ENCODE assay signal across 12 cellular contexts in genomic region chr16:17346441-17346773, GRCh38.
DNase-seq lines count a peak whose midpoint lies in the region; ATAC-seq and TF ChIP-seq lines count a peak whose summit lies in the region.
"Had no signal": no experiment of that assay in that cellular context is flagged by ENCODE, and none has a peak within 500 bp of the region (broad histone marks: within the 10 kb centered on the region; RNA-seq: fewer than 3 reads in every experiment).

No MANE protein-coding gene starts in this region.

- CTCF ChIA-PET in activated CD8-positive, alpha-beta T cell treated with anti-CD3 and anti-CD28 coated beads, Interleukin-2, amount 10 ng/mL, durations not matched to agents 7 days and 5 days (lab: Charles Lee), result interaction anchor here (1.1 to 9.9 kb wide), 4 partner anchors 13 to 122 kb away, joined by 3 to 142 read pairs (median 8); no protein-coding TSS in a partner anchor

- H3K27ac ChIP-seq in right atrium auricular region (peak overlapping the region; percentile 86 to 90), left ventricle myocardium inferior (replicated peaks) (no peak overlapping the region), uterus (peak overlapping the region; percentile 38 to 56), ascending aorta (peak overlapping the region in 1 of 2 donors; percentile 60)
- H3K27ac ChIP-seq: SK-N-MC had no signal

- DNase-seq in right atrium auricular region (ENCODE audit: low spot score) (no peak), left ventricle myocardium inferior (no peak), uterus (no peak), ascending aorta (ENCODE audit: low spot score in 2 of 2) (no peak), DMS79 (lab: John Stamatoyannopoulos, UW) (no peak)
- DNase-seq in activated CD8-positive, alpha-beta T cell treated with anti-CD3 and anti-CD28 coated beads, Interleukin-2, amount 10 ng/mL, durations not matched to agents 7 days and 5 days, result no peak
- DNase-seq: hypothalamus, nucleus accumbens had no signal

- H3K36me3 ChIP-seq in right atrium auricular region, result no peaks in the 10 kb centered on the region
- H3K36me3 ChIP-seq in left ventricle myocardium inferior, result no peaks in the 10 kb centered on the region
- H3K36me3 ChIP-seq in mucosa of stomach (ENCODE audit: control insufficient read depth, insufficient read depth, low read length), result no peaks in the 10 kb centered on the region
- no peaks in the 10 kb centered on the region for H3K36me3 ChIP-seq in uterus
- H3K36me3 ChIP-seq in ascending aorta, result no peaks in the 10 kb centered on the region

- no peak for ATAC-seq in activated CD8-positive, alpha-beta T cell treated with anti-CD3 and anti-CD28 coated beads, Interleukin-2, amount 10 ng/mL, durations not matched to agents 7 days and 5 days
- ATAC-seq in GM18867 (IDR thresholded peaks at IDR 0.05; ENCODE audit: unreplicated experiment), result no peak
- ATAC-seq: HCT116 had no signal

- H3K36me3 Mint-ChIP-seq in activated CD8-positive, alpha-beta T cell treated with anti-CD3 and anti-CD28 coated beads, Interleukin-2, amount 10 ng/mL, durations not matched to agents 7 days and 5 days (ENCODE audit: low read depth), result peaks cover 62% of the 10 kb centered on the region

- no peak for TF ChIP-seq POLR2A in uterus (IDR thresholded peaks at IDR 0.05)

- H3K27me3 Mint-ChIP-seq in activated CD8-positive, alpha-beta T cell treated with anti-CD3 and anti-CD28 coated beads, Interleukin-2, amount 10 ng/mL, durations not matched to agents 7 days and 5 days (ENCODE audit: low read depth), result no peaks in the 10 kb centered on the region

- no peak for TF ChIP-seq CTCF in right atrium auricular region (IDR thresholded peaks at IDR 0.05)
- TF ChIP-seq CTCF in left ventricle myocardium inferior (IDR thresholded peaks at IDR 0.05; ENCODE audit: borderline replicate concordance), result no peak
- TF ChIP-seq CTCF in uterus (IDR thresholded peaks at IDR 0.05), result no peak
- no peak for TF ChIP-seq CTCF in ascending aorta (IDR thresholded peaks at IDR 0.05)

- H3K27me3 ChIP-seq in right atrium auricular region, result no peaks in the 10 kb centered on the region
- H3K27me3 ChIP-seq in left ventricle myocardium inferior (ENCODE audit: low read depth), result no peaks in the 10 kb centered on the region
- H3K27me3 ChIP-seq in mucosa of stomach (ENCODE audit: control insufficient read depth, insufficient read depth, low read length), result no peaks in the 10 kb centered on the region
- no peaks in the 10 kb centered on the region for H3K27me3 ChIP-seq in uterus
- H3K27me3 ChIP-seq in ascending aorta, result no peaks in the 10 kb centered on the region

- peak overlapping the region; percentile 96 for H3K27ac Mint-ChIP-seq in activated CD8-positive, alpha-beta T cell treated with anti-CD3 and anti-CD28 coated beads, Interleukin-2, amount 10 ng/mL, durations not matched to agents 7 days and 5 days

- no peaks in the 10 kb centered on the region for H3K9me3 ChIP-seq in right atrium auricular region
- no peaks in the 10 kb centered on the region for H3K9me3 ChIP-seq in left ventricle myocardium inferior (replicated peaks)
- H3K9me3 ChIP-seq in mucosa of stomach (ENCODE audit: control insufficient read depth, low read length), result no peaks in the 10 kb centered on the region
- H3K9me3 ChIP-seq in uterus, result no peaks in the 10 kb centered on the region
- H3K9me3 ChIP-seq in ascending aorta, result no peaks in the 10 kb centered on the region

- no peak overlapping the region for H3K4me3 ChIP-seq in right atrium auricular region
- H3K4me3 ChIP-seq in left ventricle myocardium inferior, result no peak overlapping the region
- H3K4me3 ChIP-seq in mucosa of stomach (ENCODE audit: low read length), result no peak overlapping the region
- no peak overlapping the region for H3K4me3 ChIP-seq in uterus
- H3K4me3 ChIP-seq in ascending aorta, result no peak overlapping the region
- H3K4me3 ChIP-seq: SK-N-MC had no signal

- H3K4me3 Mint-ChIP-seq in activated CD8-positive, alpha-beta T cell treated with anti-CD3 and anti-CD28 coated beads, Interleukin-2, amount 10 ng/mL, durations not matched to agents 7 days and 5 days, result peak overlapping the region; percentile 50

- intact Hi-C loops in left ventricle myocardium inferior (cut with micrococcal nuclease) (no loop called here), uterus (cut with DNase I; ENCODE audit: low total_unique reads) (no loop called here), ascending aorta (cut with DNase I) (no loop called here)

- peaks cover 91% of the 10 kb centered on the region for H3K4me1 Mint-ChIP-seq in activated CD8-positive, alpha-beta T cell treated with anti-CD3 and anti-CD28 coated beads, Interleukin-2, amount 10 ng/mL, durations not matched to agents 7 days and 5 days (ENCODE audit: low read depth)

- no peaks in the 10 kb centered on the region for H3K9me3 Mint-ChIP-seq in activated CD8-positive, alpha-beta T cell treated with anti-CD3 and anti-CD28 coated beads, Interleukin-2, amount 10 ng/mL, durations not matched to agents 7 days and 5 days (ENCODE audit: insufficient read depth)

- H3K4me1 ChIP-seq in right atrium auricular region (peaks cover 0 to 57% of the 10 kb centered on the region in 2 donors), left ventricle myocardium inferior (peaks cover 54% of the 10 kb centered on the region), mucosa of stomach (ENCODE audit: control insufficient read depth, insufficient read depth, low read length) (peaks cover 23% of the 10 kb centered on the region), uterus (peaks cover 0 to 3% of the 10 kb centered on the region in 2 donors), ascending aorta (peaks cover 6 to 21% of the 10 kb centered on the region in 2 donors)

- POLR2A ChIA-PET in activated CD8-positive, alpha-beta T cell treated with anti-CD3 and anti-CD28 coated beads, Interleukin-2, amount 10 ng/mL, durations not matched to agents 7 days and 5 days (lab: Charles Lee), result interaction anchor here (0.9 to 4.1 kb wide), 10 partner anchors 12 to 123 kb away, joined by 3 to 49 read pairs (median 4); no protein-coding TSS in a partner anchor

- H3K9ac ChIP-seq in mucosa of stomach (ENCODE audit: low read length), result peak overlapping the region; percentile 18
